Comparison of ENCODE assay signal across 8 cellular contexts in genomic region chr7:149071641-149072437, GRCh38.
A peak's percentile ranks its signal among the peaks of the same experiment; 100 is the strongest.
DNase-seq lines count a peak whose midpoint lies in the region; ATAC-seq and TF ChIP-seq lines count a peak whose summit lies in the region.

No MANE protein-coding gene starts in this region.

- 0 out of 2 replicates have a peak, but pooled peaks have one; percentile 7 for TF ChIP-seq CTCF in LNCAP (IDR thresholded peaks at IDR 0.05)

- DNase-seq in activated gamma-delta T cell (lab: John Stamatoyannopoulos, UW): peak; percentile 20
- peak; percentile 64 for DNase-seq in left kidney (ENCODE audit: low read depth, low spot score)
- DNase-seq in stimulated activated naive CD4-positive, alpha-beta T cell (lab: John Stamatoyannopoulos, UW): peak in 4 of 6 experiments; percentile 19 to 52 (median 28)
- no peak for DNase-seq in OCI-M1 (lab: John Stamatoyannopoulos, UW)
- no peak for DNase-seq in AML-193 (lab: John Stamatoyannopoulos, UW)
- no peak for DNase-seq in C1 segment of cervical spinal cord (lab: John Stamatoyannopoulos, UW)

- no peak for ATAC-seq in GM19452 (IDR thresholded peaks at IDR 0.05; ENCODE audit: unreplicated experiment)

Comparison
In these comparisons a context has a peak if more than half of its experiments do, and no peak if none do; other contexts are left out.
1. DNase-seq: peak in activated gamma-delta T cell (single experiment), left kidney (single experiment) and stimulated activated naive CD4-positive, alpha-beta T cell (4 of 6); none in OCI-M1 (single experiment), AML-193 (0 of 2) and C1 segment of cervical spinal cord (0 of 14).